Comparison of ENCODE assay signal across 18 cellular contexts in the genomic region with DNA sequence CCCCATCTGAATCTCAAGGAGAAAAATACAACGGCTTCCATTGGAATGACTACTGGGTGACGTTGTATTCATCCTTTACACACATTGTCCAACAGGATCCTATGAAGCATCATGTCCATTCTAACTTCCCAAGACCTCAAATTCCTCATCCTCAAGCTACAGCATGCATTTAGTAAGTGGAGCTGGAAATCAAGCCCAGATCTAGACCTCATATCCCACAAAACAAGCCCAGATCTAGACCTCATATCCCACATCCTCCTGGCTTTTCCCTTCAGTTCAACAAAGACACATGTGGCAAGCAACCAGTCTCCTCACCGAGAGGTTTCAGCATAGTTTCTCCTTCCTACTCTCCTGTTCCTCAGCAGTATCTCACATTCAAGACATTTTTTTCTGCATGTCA. TPM values are rescaled to one million over a fixed set of nuclear protein-coding genes. Genes with fewer than 3 reads are reported as not detected.
DNase-seq lines count a peak whose midpoint lies in the region; ATAC-seq, FAIRE-seq and TF ChIP-seq lines count a peak whose summit lies in the region.
"Had no signal": no experiment of that assay in that cellular context is flagged by ENCODE, and none has a peak within 500 bp of the region (broad histone marks: within the 10 kb centered on the region; RNA-seq: fewer than 3 reads in every experiment).

No MANE protein-coding gene starts in this region.

- POLR2A ChIA-PET in IMR-90 (lab: Charles Lee; ENCODE audit: unreplicated experiment) (no interaction called here), GM12878 (lab: Charles Lee) (interaction anchor here (1.8 kb wide), 1 partner anchor 15 kb away, joined by 6 read pairs; no protein-coding TSS in a partner anchor)

- H3K9me1 ChIP-seq in IMR-90 (ENCODE audit: insufficient read depth, low read length) = peaks cover 13% of the 10 kb centered on the region

- intact Hi-C loops in IMR-90 (cut with micrococcal nuclease) = no loop called here
- intact Hi-C loops in GM12878 (cut with micrococcal nuclease; ENCODE audit: unreplicated experiment) = no loop called here
- intact Hi-C loops in testis (cut with DNase I; ENCODE audit: low total_unique reads) = no loop called here

- H3K79me1 ChIP-seq in IMR-90 (ENCODE audit: low read depth in 1 of 2, low read length in 2 of 2) = peaks cover 10 to 47% of the 10 kb centered on the region in 2 experiments

- TF ChIP-seq CTCF in AG10803 (conservative IDR thresholded peaks at IDR 0.05; ENCODE audit: low read length) = no peak
- TF ChIP-seq CTCF in IMR-90 (conservative IDR thresholded peaks at IDR 0.05; ENCODE audit: low read depth, low read length) = no peak
- no peak for TF ChIP-seq CTCF in GM12878 (IDR thresholded peaks at IDR 0.05 in 2 of 3, conservative IDR thresholded peaks at IDR 0.05 in 1 of 3; ENCODE audit: control insufficient read depth in 2 of 3, extremely low read depth in 1 of 3, insufficient read depth in 1 of 3, low read depth in 3 of 3, low read length in 3 of 3)
- TF ChIP-seq CTCF in testis (IDR thresholded peaks at IDR 0.05) = no peak

- H4K20me1 ChIP-seq in IMR-90 (ENCODE audit: insufficient read depth, low read length) (peaks cover 85% of the 10 kb centered on the region), GM12878 (ENCODE audit: control insufficient read depth, insufficient read depth) (no peaks in the 10 kb centered on the region)
- H4K20me1 ChIP-seq: BLaER1 treated with 17β-estradiol and CSF1 and Interleukin-3, amounts not matched to agents 10 nM and 100 nM had no signal

- H3K27me3 ChIP-seq in IMR-90 (ENCODE audit: control insufficient read depth, insufficient read depth, low read length) (no peaks in the 10 kb centered on the region), GM12878 (replicated peaks in 1 of 2; ENCODE audit: control insufficient read depth in 2 of 2, insufficient read depth in 2 of 2, low read length in 1 of 2) (no peaks in the 10 kb centered on the region), testis (no peaks in the 10 kb centered on the region)

- H3K4me3 ChIP-seq in AG10803 (ENCODE audit: low read length) (no peak overlapping the region), IMR-90 (ENCODE audit: insufficient read depth, low read depth, low read length) (no peak overlapping the region), GM12878 (no peak overlapping the region), testis (no peak overlapping the region)
- H3K4me3 ChIP-seq: BLaER1 treated with 17β-estradiol and CSF1 and Interleukin-3, amounts not matched to agents 10 nM and 100 nM had no signal

- H2AFZ ChIP-seq in IMR-90 (replicated peaks; ENCODE audit: low read length, poor library complexity) (no peak overlapping the region), GM12878 (ENCODE audit: control insufficient read depth, low read depth, low read length) (no peak overlapping the region)

- no peak overlapping the region for H2BK120ac ChIP-seq in IMR-90 (ENCODE audit: low read depth, low read length)

- no peak overlapping the region for H3K4ac ChIP-seq in IMR-90 (ENCODE audit: low read depth, low read length)

- BruUV-seq in IMR-90 (replicated peaks; lab: Mats Ljungman, UMichigan) = no TSS peak
- BruUV-seq in GM12878 (replicated peaks; lab: Mats Ljungman, UMichigan) = TSS peak; percentile 1

- no peak overlapping the region for H4K91ac ChIP-seq in IMR-90 (ENCODE audit: insufficient read depth, low read depth, low read length)

- no peak overlapping the region for H2AK5ac ChIP-seq in IMR-90 (ENCODE audit: low read depth, low read length)

- no peaks in the 10 kb centered on the region for H3K9me3 ChIP-seq in IMR-90 (ENCODE audit: control insufficient read depth, insufficient read depth, low read length)
- no peaks in the 10 kb centered on the region; the same call in 2 of the 3 replicates for H3K9me3 ChIP-seq in GM12878 (replicated peaks; ENCODE audit: control insufficient read depth, insufficient read depth, low read length)
- no peaks in the 10 kb centered on the region for H3K9me3 ChIP-seq in testis
- H3K9me3 ChIP-seq: BLaER1 treated with 17β-estradiol and CSF1 and Interleukin-3, amounts not matched to agents 10 nM and 100 nM had no signal

- CTCF ChIA-PET in IMR-90 (lab: Yijun Ruan, JAX) (interaction anchor here (1.7 kb wide), 1 partner anchor 185 kb away, joined by 4 read pairs; no protein-coding TSS in a partner anchor), GM12878 (lab: Yijun Ruan, JAX) (interaction anchor here (0.6 to 2.3 kb wide), 5 partner anchors 8 to 181 kb away, joined by 3 to 10 read pairs (median 4); no protein-coding TSS in a partner anchor)

- H3K18ac ChIP-seq in IMR-90 (ENCODE audit: low read depth, low read length) = no peak overlapping the region

- H2BK15ac ChIP-seq in IMR-90 (ENCODE audit: low read depth, low read length) = no peak overlapping the region

- TF ChIP-seq RAD21 in IMR-90 (IDR thresholded peaks at IDR 0.05; ENCODE audit: low read length) (no peak), GM12878 (IDR thresholded peaks at IDR 0.05; ENCODE audit: insufficient read depth, low read depth, low read length) (no peak)

- 0 out of 2 replicates have a peak overlapping the region, but pooled peaks have one; percentile 3 for H3K14ac ChIP-seq in IMR-90 (replicated peaks; ENCODE audit: low read depth, low read length)

- H4K8ac ChIP-seq in IMR-90 (ENCODE audit: low read depth in 2 of 2, low read length in 2 of 2) = no peak overlapping the region

- peak overlapping the region; percentile 55; the same call in 1 of the 2 replicates for H3K23ac ChIP-seq in IMR-90 (ENCODE audit: low read depth, low read length)

- peaks cover 7% of the 10 kb centered on the region; the same call in 1 of the 2 replicates for H3K36me3 ChIP-seq in IMR-90 (ENCODE audit: control insufficient read depth, insufficient read depth, low read length)
- H3K36me3 ChIP-seq in GM12878 (ENCODE audit: control insufficient read depth in 2 of 2, insufficient read depth in 2 of 2, low read length in 1 of 2) = peaks cover 0 to 11% of the 10 kb centered on the region in 2 experiments; a peak in 2 of 4 replicates
- no peaks in the 10 kb centered on the region for H3K36me3 ChIP-seq in testis (ENCODE audit: low read depth, missing control alignments)
- H3K36me3 ChIP-seq: BLaER1 treated with 17β-estradiol and CSF1 and Interleukin-3, amounts not matched to agents 10 nM and 100 nM had no signal

- 83% methylated on average over 2 of the region's 3 CpGs; no CpG with 5 or more reads in 1 of the 2 experiments for WGBS in IMR-90 (ENCODE audit: extremely low coverage in 2 of 2, insufficient read length in 1 of 2), 2 experiments
- 27% methylated on average over 3 of the region's 3 CpGs for WGBS in GM12878 (ENCODE audit: insufficient coverage, insufficient replicate concordance, low lambda C conversion rate, missing lambda C conversion rate)
- 81 to 93% methylated on average over 3 of the region's 3 CpGs for WGBS in testis, 2 donors

- no peak overlapping the region for H3K27ac ChIP-seq in IMR-90 (ENCODE audit: insufficient read depth, low read length)
- no peak overlapping the region for H3K27ac ChIP-seq in GM12878 (ENCODE audit: control insufficient read depth, insufficient read depth)
- H3K27ac ChIP-seq in testis = no peak overlapping the region
- H3K27ac ChIP-seq: BLaER1 treated with 17β-estradiol and CSF1 and Interleukin-3, amounts not matched to agents 10 nM and 100 nM had no signal

- peaks cover 97% of the 10 kb centered on the region for H3K79me2 ChIP-seq in GM12878 (ENCODE audit: control insufficient read depth, insufficient read depth, low read length)

- no peak overlapping the region for H2AK9ac ChIP-seq in IMR-90 (replicated peaks; ENCODE audit: low read depth, low read length, poor library complexity)

- ATAC-seq in IMR-90 (ENCODE audit: low read depth) (no peak), GM12878 (no peak)
- ATAC-seq: HCT116, PC-3 had no signal

- RAD21 ChIA-PET in GM12878 (lab: Charles Lee; ENCODE audit: unreplicated experiment) = interaction anchor here (1.1 to 1.5 kb wide), 2 partner anchors 25 to 100 kb away, joined by 3 to 6 read pairs; no protein-coding TSS in a partner anchor

- FAIRE-seq in GM12878 (lab: Jason Lieb, UNC) = no peak

- no peak overlapping the region for H3K4me2 ChIP-seq in IMR-90 (ENCODE audit: low read depth, low read length)
- H3K4me2 ChIP-seq in GM12878 (ENCODE audit: control insufficient read depth, insufficient read depth) = no peak overlapping the region
- H3K4me2 ChIP-seq: BLaER1 treated with 17β-estradiol and CSF1 and Interleukin-3, amounts not matched to agents 10 nM and 100 nM had no signal

- TF ChIP-seq EP300 in GM12878 (IDR thresholded peaks at IDR 0.05; ENCODE audit: borderline replicate concordance in 1 of 2, control insufficient read depth in 1 of 2, low read depth in 2 of 2, low read length in 2 of 2) = no peak

- H4K5ac ChIP-seq in IMR-90 (ENCODE audit: low read depth, low read length) = no peak overlapping the region

- H3K4me1 ChIP-seq in IMR-90 (ENCODE audit: control insufficient read depth, insufficient read depth, low read length) (no peaks in the 10 kb centered on the region), GM12878 (ENCODE audit: control insufficient read depth, insufficient read depth, low read length) (peaks cover 3% of the 10 kb centered on the region), testis (no peaks in the 10 kb centered on the region)

- H3K56ac ChIP-seq in IMR-90 (ENCODE audit: extremely low read depth, insufficient read depth, low read length) = no peak overlapping the region

- TF ChIP-seq POLR2A in IMR-90 (IDR thresholded peaks at IDR 0.05; ENCODE audit: low read depth, low read length) (no peak), GM12878 (IDR thresholded peaks at IDR 0.05; ENCODE audit: low read depth, low read length) (no peak), testis (IDR thresholded peaks at IDR 0.05) (no peak)

- in situ Hi-C loops in IMR-90 (cut with MboI; ENCODE audit: low sequenced_read_pairs) (no loop called here), GM12878 (cut with MboI) (no loop called here)

- dilution Hi-C loops in IMR-90 (cut with HindIII; ENCODE audit: low sequenced_read_pairs, unreplicated experiment) = no loop called here

- H3K9ac ChIP-seq in IMR-90 (ENCODE audit: low read depth, low read length) (no peak overlapping the region), GM12878 (ENCODE audit: control insufficient read depth, insufficient read depth, low read length) (no peak overlapping the region)
- H3K9ac ChIP-seq: BLaER1 treated with 17β-estradiol and CSF1 and Interleukin-3, amounts not matched to agents 10 nM and 100 nM had no signal

- H2BK5ac ChIP-seq in IMR-90 (ENCODE audit: low read depth, low read length, poor library complexity, severe bottlenecking) = no peak overlapping the region

- SMC1A ChIA-PET in GM12878 (lab: Charles Lee; ENCODE audit: uncharacterized antibody, unreplicated experiment) = interaction anchor here (0.8 to 1.9 kb wide), 7 partner anchors 9 to 100 kb away, joined by 3 to 9 read pairs (median 3); no protein-coding TSS in a partner anchor

- no peak overlapping the region for H2BK20ac ChIP-seq in IMR-90 (ENCODE audit: low read depth, low read length)

- peak; percentile 35 for DNase-seq in AG10803 (ENCODE audit: low read depth)
- no peak for DNase-seq in IMR-90
- DNase-seq in GM12878 (ENCODE audit: low read depth, low spot score) = no peak
- peak; percentile 41 for DNase-seq in myocyte (ENCODE audit: low read depth)
- no peak for DNase-seq in inferior parietal cortex (ENCODE audit: extremely low spot score)
- DNase-seq in testis = no peak
- no peak for DNase-seq in SHP77 (lab: John Stamatoyannopoulos, UW)
- no peak for DNase-seq in NCI-H2227 (lab: John Stamatoyannopoulos, UW; ENCODE audit: unreplicated experiment)
- DNase-seq: CD8-positive, alpha-beta memory T cell; DMS 273 treated with DMSO at 0.1 percent for 48 hours; MV-4-11; NCI-H1436; NCI-H2029 treated with DMSO at 0.1 percent for 48 hours; NCI-H2171 treated with DMSO at 0.1 percent for 48 hours; NCI-H510A; PC-3 had no signal

RNA-seq across cellular contexts. Expression of gene IGF2BP3, which starts 12.2 kb away (rescaled TPM):
- 59.3 and 94.2 TPM in 2 replicates for total RNA-seq in IMR-90 (2012; rRNA removed)
- 47.6 and 50.9 TPM in 2 replicates for polyA plus RNA-seq in IMR-90 (2012; rRNA removed)
- 13.2 and 16.4 TPM in 2 replicates for polyA plus RNA-seq in IMR-90 (2012; cell fraction: cytosol; rRNA removed)
- polyA plus RNA-seq in IMR-90 (2012; cell fraction: nucleus; rRNA removed; ENCODE audit: low replicate concordance) = 34.2 and 98.3 TPM in 2 replicates
- total RNA-seq in GM12878 (2013; cell fraction: nucleolus; rRNA removed) = 193 and 204 TPM in 2 replicates
- total RNA-seq in GM12878 (2014; rRNA removed) = 30.8 and 38.9 TPM in 2 replicates
- 56.8 and 62.3 TPM in 2 replicates for total RNA-seq in GM12878 (2014; rRNA removed; fragmentation: Illumina TruSeq; extraction: Trizol)
- 48.5 and 49.7 TPM in 2 replicates for total RNA-seq in GM12878 (2021)
- polyA plus RNA-seq in GM12878 (2011; ENCODE audit: low read depth) = 12.8 TPM
- polyA plus RNA-seq in GM12878 (2011; rRNA removed) = 43.3 and 63.1 TPM in 2 replicates
- 31.7 and 32.1 TPM in 2 replicates for polyA plus RNA-seq in GM12878 (2011; cell fraction: cytosol; rRNA removed)
- 35.0 and 45.2 TPM in 2 replicates for polyA plus RNA-seq in GM12878 (2011; cell fraction: nucleus; rRNA removed)
- 23.1 and 32.9 TPM in 2 replicates for polyA plus RNA-seq in GM12878 (2012)
- 61.2 and 76.6 TPM in 2 replicates for polyA plus RNA-seq in GM12878 (2014; fragmentation: Illumina TruSeq; extraction: Trizol)
- polyA plus RNA-seq in GM12878 (2014; fragmentation: Nextera tagmentation; extraction: Ambion mirVana) = 1 to 10 TPM; 4.6 to 4.7 TPM
- 41.4 and 43.1 TPM in 2 replicates for polyA plus RNA-seq in GM12878 (2014; rRNA removed)
- 10 to 100 TPM; 15.0 to 16.0 TPM for polyA plus RNA-seq in GM12878 (2016; fragmentation: Nextera tagmentation; extraction: Ambion mirVana)
- polyA minus RNA-seq in GM12878 (2011; rRNA and poly(A)+ RNA removed) = 42.1 and 55.8 TPM in 2 replicates
- 22.2 and 26.1 TPM in 2 replicates for polyA minus RNA-seq in GM12878 (2011; cell fraction: cytosol; rRNA and poly(A)+ RNA removed)
- polyA minus RNA-seq in GM12878 (2011; cell fraction: nucleus; rRNA and poly(A)+ RNA removed) = 25.8 and 44.7 TPM in 2 replicates
- total RNA-seq in myocyte = 23.4 and 28.0 TPM in 2 replicates
- 9.0 TPM for polyA plus RNA-seq in myocyte (2012)
- total RNA-seq in testis = 10 to 100 TPM; 20.1 to 36.0 TPM
- polyA plus RNA-seq in testis (ENCODE audit: insufficient read depth, low read depth, low replicate concordance) = 17.8 TPM

Comparison
In these comparisons a context has a peak if more than half of its experiments do, and no peak if none do; other contexts are left out.
1. DNase-seq: peak in AG10803 (single experiment) and myocyte (single experiment); none in IMR-90 (single experiment), GM12878 (single experiment), inferior parietal cortex (single experiment), testis (single experiment), SHP77 (0 of 2) and NCI-H2227 (single experiment).